Comparison of ENCODE assay signal across 17 cellular contexts in genomic region chr11:34147581-34147980, GRCh38.
"Had no signal": no experiment of that assay in that cellular context is flagged by ENCODE, and none has a peak within 500 bp of the region (broad histone marks: within the 10 kb centered on the region; RNA-seq: fewer than 3 reads in every experiment).

No MANE protein-coding gene starts in this region.

- ATAC-seq: K562 had no signal

- DNase-seq: activated B cell treated with CpG ODN at 0.5 μM for 24 hours; activated CD4-positive, alpha-beta T cell treated with anti-CD3 and anti-CD28 coated beads for 1 hour; activated CD4-positive, alpha-beta T cell treated with anti-CD3 and anti-CD28 coated beads, Interleukin-2, amount 10 ng/mL, durations not matched to agents 24 days and 14 days; activated CD4-positive, alpha-beta T cell treated with anti-CD3 and anti-CD28 coated beads, Interleukin-2, amount 50 U/mL, for 48 hours; activated CD8-positive, alpha-beta memory T cell treated with anti-CD3 and anti-CD28 coated beads for 24 hours; activated naive CD4-positive, alpha-beta T cell; activated T-cell treated with anti-CD3 and anti-CD28 coated beads, Interleukin-2, amount 50 U/mL, for 48 hours; Karpas-422; MM.1S; NCI-H1105 treated with DMSO at 0.1 percent for 48 hours; NCI-H1436 treated with DMSO at 0.1 percent for 48 hours; NCI-H187; NCI-H2081; NCI-H510A treated with DMSO at 0.1 percent for 48 hours; NCI-H69; SHP77 treated with DMSO at 0.1 percent for 48 hours had no signal

- H3K4me3 ChIP-seq: K562 had no signal
